ENCODE assay signal across 10 cellular contexts in genomic region chr16:83835972-83836566, GRCh38. TPM values are rescaled to one million over a fixed set of nuclear protein-coding genes. Genes with fewer than 3 reads are reported as not detected.
A peak's percentile ranks its signal among the peaks of the same experiment; 100 is the strongest.
DNase-seq lines count a peak whose midpoint lies in the region; ATAC-seq and TF ChIP-seq lines count a peak whose summit lies in the region.
"Had no signal": no experiment of that assay in that cellular context is flagged by ENCODE, and none has a peak within 500 bp of the region (broad histone marks: within the 10 kb centered on the region; RNA-seq: fewer than 3 reads in every experiment).

No MANE protein-coding gene starts in this region.

- peaks cover 19% of the 10 kb centered on the region for H3K4me1 Mint-ChIP-seq in activated CD8-positive, alpha-beta memory T cell treated with anti-CD3 and anti-CD28 coated beads, Interleukin-2, amount 10 ng/mL, durations not matched to agents 7 days and 5 days
- peaks cover 23% of the 10 kb centered on the region for H3K4me1 Mint-ChIP-seq in endodermal cell
- peaks cover 9% of the 10 kb centered on the region for H3K4me1 Mint-ChIP-seq in stimulated activated effector memory CD8-positive, alpha-beta T cell treated with anti-CD3 and anti-CD28 coated beads, Interleukin-12 subunit alpha, Interleukin-12 subunit beta, amount 100 ng/mL, for 72 hours

- H3K36me3 ChIP-seq in endodermal cell (ENCODE audit: control insufficient read depth, insufficient read depth, low read length): no peaks in the 10 kb centered on the region

- H3K27ac ChIP-seq in endodermal cell (ENCODE audit: low read depth, low read length): peak overlapping the region; percentile 40

- H3K9ac ChIP-seq in endodermal cell (ENCODE audit: extremely low read depth, low read length, poor library complexity, severe bottlenecking): no peak overlapping the region

- no peaks in the 10 kb centered on the region for H3K27me3 ChIP-seq in endodermal cell (ENCODE audit: control insufficient read depth, insufficient read depth, low read length, poor library complexity, severe bottlenecking)

- H3K4me3 Mint-ChIP-seq in activated CD8-positive, alpha-beta memory T cell treated with anti-CD3 and anti-CD28 coated beads, Interleukin-2, amount 10 ng/mL, durations not matched to agents 7 days and 5 days: no peak overlapping the region
- H3K4me3 Mint-ChIP-seq in endodermal cell: no peak overlapping the region
- no peak overlapping the region for H3K4me3 Mint-ChIP-seq in stimulated activated effector memory CD8-positive, alpha-beta T cell treated with anti-CD3 and anti-CD28 coated beads, Interleukin-12 subunit alpha, Interleukin-12 subunit beta, amount 100 ng/mL, for 72 hours
- H3K4me3 Mint-ChIP-seq: central memory CD8-positive, alpha-beta T cell had no signal

- CTCF ChIA-PET in activated CD8-positive, alpha-beta memory T cell treated with anti-CD3 and anti-CD28 coated beads, Interleukin-2, amount 10 ng/mL, durations not matched to agents 7 days and 5 days (lab: Charles Lee): interaction anchor here (1.1 to 1.8 kb wide), 3 partner anchors 9 to 91 kb away, joined by 3 to 8 read pairs (median 3); partner anchors contain the start of gene MLYCD

- no peaks in the 10 kb centered on the region for H3K4me1 ChIP-seq in endodermal cell (ENCODE audit: control insufficient read depth, insufficient read depth, low read length)
- H3K4me1 ChIP-seq: Caco-2 had no signal

- no peaks in the 10 kb centered on the region for H3K36me3 Mint-ChIP-seq in activated CD8-positive, alpha-beta memory T cell treated with anti-CD3 and anti-CD28 coated beads, Interleukin-2, amount 10 ng/mL, durations not matched to agents 7 days and 5 days
- H3K36me3 Mint-ChIP-seq in endodermal cell (ENCODE audit: low read depth): peaks cover 21% of the 10 kb centered on the region
- no peaks in the 10 kb centered on the region for H3K36me3 Mint-ChIP-seq in stimulated activated effector memory CD8-positive, alpha-beta T cell treated with anti-CD3 and anti-CD28 coated beads, Interleukin-12 subunit alpha, Interleukin-12 subunit beta, amount 100 ng/mL, for 72 hours

- peak; percentile 69 for ATAC-seq in activated CD8-positive, alpha-beta memory T cell treated with anti-CD3 and anti-CD28 coated beads, Interleukin-2, amount 10 ng/mL, durations not matched to agents 7 days and 5 days
- ATAC-seq in stimulated activated effector memory CD8-positive, alpha-beta T cell treated with anti-CD3 and anti-CD28 coated beads, Interleukin-12 subunit alpha, Interleukin-12 subunit beta, amount 100 ng/mL, for 72 hours: peak; percentile 46
- ATAC-seq in HG03139 (IDR thresholded peaks at IDR 0.05; ENCODE audit: unreplicated experiment) (no peak), HG03469 (IDR thresholded peaks at IDR 0.05; ENCODE audit: unreplicated experiment) (no peak)

- TF ChIP-seq CTCF in endodermal cell (conservative IDR thresholded peaks at IDR 0.05): no peak

- H3K27ac Mint-ChIP-seq in activated CD8-positive, alpha-beta memory T cell treated with anti-CD3 and anti-CD28 coated beads, Interleukin-2, amount 10 ng/mL, durations not matched to agents 7 days and 5 days: no peak overlapping the region
- H3K27ac Mint-ChIP-seq in endodermal cell: peak overlapping the region; percentile 55
- peak overlapping the region; percentile 58 for H3K27ac Mint-ChIP-seq in stimulated activated effector memory CD8-positive, alpha-beta T cell treated with anti-CD3 and anti-CD28 coated beads, Interleukin-12 subunit alpha, Interleukin-12 subunit beta, amount 100 ng/mL, for 72 hours

- no peak for DNase-seq in activated CD8-positive, alpha-beta memory T cell treated with anti-CD3 and anti-CD28 coated beads, Interleukin-2, amount 10 ng/mL, durations not matched to agents 7 days and 5 days
- no peak for DNase-seq in activated CD8-positive, alpha-beta memory T cell treated with anti-CD3 and anti-CD28 coated beads, Interleukin-2, amount 50 U/mL, for 4 hours
- peak; percentile 31 for DNase-seq in NCI-H748 (lab: John Stamatoyannopoulos, UW; ENCODE audit: unreplicated experiment)
- no peak for DNase-seq in endodermal cell
- DNase-seq in stimulated activated effector memory CD8-positive, alpha-beta T cell treated with anti-CD3 and anti-CD28 coated beads, Interleukin-12 subunit alpha, Interleukin-12 subunit beta, amount 100 ng/mL, for 72 hours (ENCODE audit: low spot score in 2 of 2): no peak
- no peak for DNase-seq in C1 segment of cervical spinal cord (lab: John Stamatoyannopoulos, UW)
- DNase-seq: Caco-2 had no signal

- no peaks in the 10 kb centered on the region for H3K9me3 Mint-ChIP-seq in activated CD8-positive, alpha-beta memory T cell treated with anti-CD3 and anti-CD28 coated beads, Interleukin-2, amount 10 ng/mL, durations not matched to agents 7 days and 5 days (ENCODE audit: low read depth)
- H3K9me3 Mint-ChIP-seq in endodermal cell: peaks cover 48% of the 10 kb centered on the region
- H3K9me3 Mint-ChIP-seq in stimulated activated effector memory CD8-positive, alpha-beta T cell treated with anti-CD3 and anti-CD28 coated beads, Interleukin-12 subunit alpha, Interleukin-12 subunit beta, amount 100 ng/mL, for 72 hours: no peaks in the 10 kb centered on the region
- H3K9me3 Mint-ChIP-seq: central memory CD8-positive, alpha-beta T cell had no signal

- H3K27me3 Mint-ChIP-seq in activated CD8-positive, alpha-beta memory T cell treated with anti-CD3 and anti-CD28 coated beads, Interleukin-2, amount 10 ng/mL, durations not matched to agents 7 days and 5 days: peaks cover 45% of the 10 kb centered on the region
- H3K27me3 Mint-ChIP-seq in endodermal cell (ENCODE audit: insufficient read depth): no peaks in the 10 kb centered on the region

- 80 to 94% methylated on average over 5 to 6 of the region's 6 CpGs for WGBS in endodermal cell (ENCODE audit: insufficient coverage in 1 of 2, insufficient read length in 1 of 2), 2 experiments

- no peak overlapping the region for H3K4me3 ChIP-seq in endodermal cell (ENCODE audit: low read length)

- H3K9me3 ChIP-seq in endodermal cell (ENCODE audit: control insufficient read depth, low read length): peaks cover 60% of the 10 kb centered on the region

RNA-seq across cellular contexts. Expression of gene HSBP1, which starts 28.3 kb away (rescaled TPM):
- total RNA-seq in activated CD8-positive, alpha-beta memory T cell treated with anti-CD3 and anti-CD28 coated beads, Interleukin-2, amount 10 ng/mL, durations not matched to agents 7 days and 5 days: 10 to 100 TPM; 56.5 to 72.8 TPM
- total RNA-seq in endodermal cell: 100 to 1,000 TPM; 229 to 239 TPM
- polyA plus RNA-seq in endodermal cell (2013, experiment 1 of 2): 229 TPM
- 209 TPM for polyA plus RNA-seq in endodermal cell (2013, experiment 2 of 2)

Comparison
In these comparisons a context has a peak if more than half of its experiments do, and no peak if none do; other contexts are left out.
1. ATAC-seq: peak in activated CD8-positive, alpha-beta memory T cell treated with anti-CD3 and anti-CD28 coated beads, Interleukin-2, amount 10 ng/mL, durations not matched to agents 7 days and 5 days (single experiment) and stimulated activated effector memory CD8-positive, alpha-beta T cell treated with anti-CD3 and anti-CD28 coated beads, Interleukin-12 subunit alpha, Interleukin-12 subunit beta, amount 100 ng/mL, for 72 hours (single experiment); none in HG03139 (single experiment) and HG03469 (single experiment).